1 cellular context compared by ENCODE assay signal in genomic region chr3:138898708-138899107, GRCh38.
A peak's percentile ranks its signal among the peaks of the same experiment; 100 is the strongest.
TF ChIP-seq lines count a peak whose summit lies in the region.

No MANE protein-coding gene starts in this region.

TF ChIP-seq in K562, 482 proteins besides CTCF, POLR2A, EP300 and RAD21 (continued from another document and continues in another):
- TF ChIP-seq BCLAF1 (IDR thresholded peaks at IDR 0.05; ENCODE audit: borderline replicate concordance in 1 of 2, control insufficient read depth in 1 of 2, low read depth in 2 of 2, low read length in 1 of 2) (no peak), KDM4B (IDR thresholded peaks at IDR 0.05; ENCODE audit: borderline replicate concordance in 2 of 2, low read depth in 1 of 2) (no peak), SAFB (IDR thresholded peaks at IDR 0.05; ENCODE audit: borderline replicate concordance, low read depth, low read length) (no peak), ETV1 (tag; conservative IDR thresholded peaks at IDR 0.05; ENCODE audit: low read depth) (no peak), CCAR2 (IDR thresholded peaks at IDR 0.05; ENCODE audit: low read depth, low read length) (no peak), ZNF592 (IDR thresholded peaks at IDR 0.05) (no peak), ARID1B (IDR thresholded peaks at IDR 0.05) (peak; percentile 42; the same call in 1 of the 2 replicates), ZNF134 (CRISPR knock-in tag; conservative IDR thresholded peaks at IDR 0.05) (no peak), RCOR1 (IDR thresholded peaks at IDR 0.05; ENCODE audit: borderline replicate concordance in 1 of 2, low read depth in 2 of 2, low read length in 2 of 2) (no peak), ZFP91 (CRISPR knock-in tag; IDR thresholded peaks at IDR 0.05) (no peak), ETV6 (IDR thresholded peaks at IDR 0.05; ENCODE audit: borderline replicate concordance in 1 of 2, low read depth in 2 of 2, low read length in 1 of 2) (no peak), ETV6 (CRISPR knock-in tag; IDR thresholded peaks at IDR 0.05; ENCODE audit: borderline replicate concordance) (no peak), ELF2 (CRISPR knock-in tag; IDR thresholded peaks at IDR 0.05) (no peak), MAX (CRISPR knock-in tag; IDR thresholded peaks at IDR 0.05) (no peak), ERF (CRISPR knock-in tag; IDR thresholded peaks at IDR 0.05) (no peak), TAF1 (IDR thresholded peaks at IDR 0.05; ENCODE audit: control insufficient read depth, extremely low read depth, insufficient read depth, low read length, severe bottlenecking) (no peak), ZNF764 (CRISPR knock-in tag; IDR thresholded peaks at IDR 0.05; ENCODE audit: low read depth) (no peak), SNIP1 (IDR thresholded peaks at IDR 0.05; ENCODE audit: low read depth) (no peak), HDAC1 (IDR thresholded peaks at IDR 0.05) (peak in 1 of 2 experiments; percentile 32; a peak in 1 of 4 replicates), CREB1 (IDR thresholded peaks at IDR 0.05) (no peak), CREB1 (CRISPR knock-in tag; IDR thresholded peaks at IDR 0.05) (no peak), ZNF77 (CRISPR knock-in tag; IDR thresholded peaks at IDR 0.05) (no peak), ZSCAN29 (IDR thresholded peaks at IDR 0.05) (no peak), ZBTB8A (IDR thresholded peaks at IDR 0.05; ENCODE audit: partially characterized antibody) (no peak), HIVEP1 (CRISPR knock-in tag; IDR thresholded peaks at IDR 0.05) (no peak), ETS1 (conservative IDR thresholded peaks at IDR 0.05; ENCODE audit: control insufficient read depth, low read depth, low read length) (no peak), ZNF830 (CRISPR knock-in tag; IDR thresholded peaks at IDR 0.05) (no peak), NRF1 (conservative IDR thresholded peaks at IDR 0.05 in 1 of 2, IDR thresholded peaks at IDR 0.05 in 1 of 2) (no peak), DMBX1 (CRISPR knock-in tag; IDR thresholded peaks at IDR 0.05; ENCODE audit: borderline replicate concordance) (0 out of 2 replicates have a peak, but pooled peaks have one; percentile 43), HNRNPL (IDR thresholded peaks at IDR 0.05; ENCODE audit: low read depth, low read length) (no peak), NKRF (IDR thresholded peaks at IDR 0.05; ENCODE audit: borderline replicate concordance) (peak; percentile 45; the same call in 1 of the 2 replicates), FOXM1 (IDR thresholded peaks at IDR 0.05; ENCODE audit: low read depth) (no peak; the same call in 1 of the 2 replicates), FOXM1 (CRISPR knock-in tag; IDR thresholded peaks at IDR 0.05; ENCODE audit: low read depth) (no peak), XRCC5 (IDR thresholded peaks at IDR 0.05; ENCODE audit: low read depth, low read length) (no peak), MITF (IDR thresholded peaks at IDR 0.05) (no peak), ELF1 (tag; IDR thresholded peaks at IDR 0.05) (no peak), RBM34 (IDR thresholded peaks at IDR 0.05; ENCODE audit: borderline replicate concordance, insufficient read depth, low read length) (no peak), TOE1 (IDR thresholded peaks at IDR 0.05; ENCODE audit: borderline replicate concordance) (0 out of 2 replicates have a peak, but pooled peaks have one; percentile 41), TOE1 (CRISPR knock-in tag; IDR thresholded peaks at IDR 0.05; ENCODE audit: borderline replicate concordance, low read depth) (no peak), RFX7 (CRISPR knock-in tag; IDR thresholded peaks at IDR 0.05) (no peak)
- TF ChIP-seq, protein P1, sequence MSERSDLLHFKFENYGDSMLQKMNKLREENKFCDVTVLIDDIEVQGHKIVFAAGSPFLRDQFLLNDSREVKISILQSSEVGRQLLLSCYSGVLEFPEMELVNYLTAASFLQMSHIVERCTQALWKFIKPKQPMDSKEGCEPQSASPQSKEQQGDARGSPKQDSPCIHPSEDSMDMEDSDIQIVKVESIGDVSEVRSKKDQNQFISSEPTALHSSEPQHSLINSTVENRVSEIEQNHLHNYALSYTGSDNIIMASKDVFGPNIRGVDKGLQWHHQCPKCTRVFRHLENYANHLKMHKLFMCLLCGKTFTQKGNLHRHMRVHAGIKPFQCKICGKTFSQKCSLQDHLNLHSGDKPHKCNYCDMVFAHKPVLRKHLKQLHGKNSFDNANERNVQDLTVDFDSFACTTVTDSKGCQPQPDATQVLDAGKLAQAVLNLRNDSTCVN (CRISPR knock-in tag; IDR thresholded peaks at IDR 0.05): peak; percentile 66; the same call in 1 of the 2 replicates
- TF ChIP-seq, protein P2, sequence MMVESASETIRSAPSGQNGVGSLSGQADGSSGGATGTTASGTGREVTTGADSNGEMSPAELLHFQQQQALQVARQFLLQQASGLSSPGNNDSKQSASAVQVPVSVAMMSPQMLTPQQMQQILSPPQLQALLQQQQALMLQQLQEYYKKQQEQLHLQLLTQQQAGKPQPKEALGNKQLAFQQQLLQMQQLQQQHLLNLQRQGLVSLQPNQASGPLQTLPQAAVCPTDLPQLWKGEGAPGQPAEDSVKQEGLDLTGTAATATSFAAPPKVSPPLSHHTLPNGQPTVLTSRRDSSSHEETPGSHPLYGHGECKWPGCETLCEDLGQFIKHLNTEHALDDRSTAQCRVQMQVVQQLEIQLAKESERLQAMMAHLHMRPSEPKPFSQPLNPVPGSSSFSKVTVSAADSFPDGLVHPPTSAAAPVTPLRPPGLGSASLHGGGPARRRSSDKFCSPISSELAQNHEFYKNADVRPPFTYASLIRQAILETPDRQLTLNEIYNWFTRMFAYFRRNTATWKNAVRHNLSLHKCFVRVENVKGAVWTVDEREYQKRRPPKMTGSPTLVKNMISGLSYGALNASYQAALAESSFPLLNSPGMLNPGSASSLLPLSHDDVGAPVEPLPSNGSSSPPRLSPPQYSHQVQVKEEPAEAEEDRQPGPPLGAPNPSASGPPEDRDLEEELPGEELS (CRISPR knock-in tag; IDR thresholded peaks at IDR 0.05; ENCODE audit: borderline replicate concordance): no peak
- TF ChIP-seq, protein P3, sequence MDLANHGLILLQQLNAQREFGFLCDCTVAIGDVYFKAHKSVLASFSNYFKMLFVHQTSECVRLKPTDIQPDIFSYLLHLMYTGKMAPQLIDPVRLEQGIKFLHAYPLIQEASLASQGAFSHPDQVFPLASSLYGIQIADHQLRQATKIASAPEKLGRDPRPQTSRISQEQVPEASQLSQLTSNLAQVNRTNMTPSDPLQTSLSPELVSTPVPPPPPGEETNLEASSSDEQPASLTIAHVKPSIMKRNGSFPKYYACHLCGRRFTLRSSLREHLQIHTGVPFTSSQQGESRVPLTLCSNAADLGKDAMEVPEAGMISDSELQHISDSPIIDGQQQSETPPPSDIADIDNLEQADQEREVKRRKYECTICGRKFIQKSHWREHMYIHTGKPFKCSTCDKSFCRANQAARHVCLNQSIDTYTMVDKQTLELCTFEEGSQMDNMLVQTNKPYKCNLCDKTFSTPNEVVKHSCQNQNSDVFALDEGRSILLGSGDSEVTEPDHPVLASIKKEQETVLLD (IDR thresholded peaks at IDR 0.05): 0 out of 2 replicates have a peak, but pooled peaks have one; percentile 53
